1 cellular context compared by ENCODE assay signal in genomic region chr11:95732930-95733602, GRCh38.
TF ChIP-seq lines count a peak whose summit lies in the region.

No MANE protein-coding gene starts in this region.

TF ChIP-seq in GM23338, 12 proteins besides CTCF, POLR2A, EP300 and RAD21 (continued from another document):
- no peak for TF ChIP-seq ZNF462 (CRISPR knock-in tag; IDR thresholded peaks at IDR 0.05)
